Comparison of ENCODE assay signal across 17 cellular contexts in genomic region chr1:3975903-3976630, GRCh38.
DNase-seq lines count a peak whose midpoint lies in the region; ATAC-seq, FAIRE-seq and TF ChIP-seq lines count a peak whose summit lies in the region.
"Had no signal": no experiment of that assay in that cellular context is flagged by ENCODE, and none has a peak within 500 bp of the region (broad histone marks: within the 10 kb centered on the region; RNA-seq: fewer than 3 reads in every experiment).

No MANE protein-coding gene starts in this region.

- peak; percentile 52 for FAIRE-seq in bronchial epithelial cell (lab: Jason Lieb, UNC)
- FAIRE-seq in urothelium cell line (lab: Jason Lieb, UNC), result no peak
- FAIRE-seq: GM12878, GM18507 had no signal

- TF ChIP-seq CTCF in 22Rv1 (IDR thresholded peaks at IDR 0.05), result no peak
- TF ChIP-seq CTCF in bronchial epithelial cell (IDR thresholded peaks at IDR 0.05; ENCODE audit: insufficient read depth, low read length, severe bottlenecking), result no peak

- in situ Hi-C loops in GM23248 (cut with MboI), result no loop called here

- H3K79me2 ChIP-seq in GM23248 (ENCODE audit: insufficient read depth), result no peaks in the 10 kb centered on the region

- H3K36me3 ChIP-seq in bronchial epithelial cell (ENCODE audit: control insufficient read depth, insufficient read depth, low read length) (no peaks in the 10 kb centered on the region), GM23248 (ENCODE audit: low read depth) (no peaks in the 10 kb centered on the region)
- H3K36me3 ChIP-seq: BLaER1 had no signal

- no peak overlapping the region for H2AFZ ChIP-seq in GM23248

- no peaks in the 10 kb centered on the region for H3K4me1 ChIP-seq in GM23248 (ENCODE audit: insufficient read depth)

- no peak overlapping the region for H3K9ac ChIP-seq in GM23248
- H3K9ac ChIP-seq: BLaER1 had no signal

- intact Hi-C loops in left cardiac atrium (cut with DNase I), result no loop called here

- peak overlapping the region; percentile 44 for H3K27ac ChIP-seq in 22Rv1
- H3K27ac ChIP-seq in GM23248, result no peak overlapping the region
- H3K27ac ChIP-seq: BLaER1, HL-60 had no signal

- H3K4me2 ChIP-seq in GM23248 (ENCODE audit: unreplicated experiment), result no peak overlapping the region
- H3K4me2 ChIP-seq: BLaER1 had no signal

- peak; percentile 48 for DNase-seq in HT1080 (ENCODE audit: low read depth)
- no peak for DNase-seq in bronchial epithelial cell (ENCODE audit: low read depth)
- peak; percentile 37 for DNase-seq in urothelium cell line (ENCODE audit: low spot score)
- no peak for DNase-seq in GM23248
- no peak for DNase-seq in NCI-H1092 (lab: John Stamatoyannopoulos, UW)
- DNase-seq in left cardiac atrium, result no peak
- DNase-seq: 8988T, AML-193, DMS53, GOT3, H9, KBM-7 had no signal

- H4K20me1 ChIP-seq in GM23248 (ENCODE audit: insufficient read depth), result no peaks in the 10 kb centered on the region
- H4K20me1 ChIP-seq: BLaER1 had no signal

- no peaks in the 10 kb centered on the region for H3K9me2 ChIP-seq in GM23248 (ENCODE audit: insufficient read depth)

- no peak overlapping the region for H3K4me3 ChIP-seq in bronchial epithelial cell (ENCODE audit: low read depth, low read length)
- H3K4me3 ChIP-seq in GM23248, result no peak overlapping the region
- H3K4me3 ChIP-seq: BLaER1, GM12878 had no signal

- ATAC-seq in left cardiac atrium, result no peak
- ATAC-seq: GM12878 had no signal

- WGBS in GM23248 (ENCODE audit: low coverage in 1 of 2, low lambda C conversion rate in 2 of 2, missing lambda C conversion rate in 2 of 2), 2 experiments, result 45 to 51% methylated on average over 25 of the region's 25 CpGs

- no peaks in the 10 kb centered on the region for H3F3A ChIP-seq in GM23248 (ENCODE audit: insufficient read depth)

- no peaks in the 10 kb centered on the region for H3K27me3 ChIP-seq in bronchial epithelial cell (ENCODE audit: control insufficient read depth, insufficient read depth, low read length)
- no peaks in the 10 kb centered on the region for H3K27me3 ChIP-seq in GM23248 (replicated peaks; ENCODE audit: insufficient read depth)
- H3K27me3 ChIP-seq: BLaER1 had no signal

- no peaks in the 10 kb centered on the region for H3K9me3 ChIP-seq in GM23248 (ENCODE audit: low read depth)
- H3K9me3 ChIP-seq: BLaER1 had no signal

Comparison
In these comparisons a context has a peak if more than half of its experiments do, and no peak if none do; other contexts are left out.
1. DNase-seq: peak in HT1080 (single experiment) and urothelium cell line (single experiment); none in bronchial epithelial cell (single experiment), GM23248 (single experiment), NCI-H1092 (single experiment) and left cardiac atrium (single experiment).